1 cellular context compared by ENCODE assay signal in the genomic region with DNA sequence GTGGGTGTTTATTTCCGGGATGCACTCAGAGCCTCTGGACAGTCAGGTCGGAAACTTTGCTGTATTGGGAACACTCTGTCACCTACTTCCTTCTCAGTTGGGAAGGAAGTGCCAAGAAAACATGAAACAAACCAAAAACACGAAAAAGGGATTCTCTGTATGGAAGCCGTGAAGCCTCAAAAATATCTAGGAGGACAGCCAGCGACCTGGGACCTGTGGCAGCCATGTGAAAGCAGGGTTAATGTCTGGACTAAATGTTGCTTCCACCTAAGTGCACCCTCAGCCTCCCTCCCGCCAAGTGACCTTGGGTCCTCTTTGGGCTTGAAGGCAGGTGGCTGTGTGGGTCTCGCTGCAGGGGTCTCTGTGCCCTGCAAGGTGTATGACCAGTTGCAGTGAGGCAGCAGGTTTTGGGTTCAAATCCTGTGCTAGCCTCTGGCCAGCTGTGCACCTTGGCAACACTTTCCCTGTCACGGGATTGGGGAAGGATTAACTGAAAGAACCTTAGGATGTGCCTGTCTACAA.
TF ChIP-seq lines count a peak whose summit lies in the region.

No MANE protein-coding gene starts in this region.

TF ChIP-seq in K562, 482 proteins besides CTCF, POLR2A, EP300 and RAD21 (continued from another document):
- TF ChIP-seq SREBF1 (IDR thresholded peaks at IDR 0.05; ENCODE audit: borderline replicate concordance, low read depth, low read length) (0 out of 2 replicates have a peak, but pooled peaks have one; percentile 8), RREB1 (CRISPR knock-in tag; IDR thresholded peaks at IDR 0.05) (no peak), GTF2A2 (tag; IDR thresholded peaks at IDR 0.05) (no peak), RERE (CRISPR knock-in tag; IDR thresholded peaks at IDR 0.05; ENCODE audit: borderline replicate concordance) (no peak), HIVEP1 (CRISPR knock-in tag; IDR thresholded peaks at IDR 0.05) (no peak), ZBTB9 (CRISPR knock-in tag; IDR thresholded peaks at IDR 0.05) (no peak)
- TF ChIP-seq, protein P1, sequence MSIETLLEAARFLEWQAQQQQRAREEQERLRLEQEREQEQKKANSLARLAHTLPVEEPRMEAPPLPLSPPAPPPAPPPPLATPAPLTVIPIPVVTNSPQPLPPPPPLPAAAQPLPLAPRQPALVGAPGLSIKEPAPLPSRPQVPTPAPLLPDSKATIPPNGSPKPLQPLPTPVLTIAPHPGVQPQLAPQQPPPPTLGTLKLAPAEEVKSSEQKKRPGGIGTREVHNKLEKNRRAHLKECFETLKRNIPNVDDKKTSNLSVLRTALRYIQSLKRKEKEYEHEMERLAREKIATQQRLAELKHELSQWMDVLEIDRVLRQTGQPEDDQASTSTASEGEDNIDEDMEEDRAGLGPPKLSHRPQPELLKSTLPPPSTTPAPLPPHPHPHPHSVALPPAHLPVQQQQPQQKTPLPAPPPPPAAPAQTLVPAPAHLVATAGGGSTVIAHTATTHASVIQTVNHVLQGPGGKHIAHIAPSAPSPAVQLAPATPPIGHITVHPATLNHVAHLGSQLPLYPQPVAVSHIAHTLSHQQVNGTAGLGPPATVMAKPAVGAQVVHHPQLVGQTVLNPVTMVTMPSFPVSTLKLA (conservative IDR thresholded peaks at IDR 0.05) = no peak
- TF ChIP-seq, protein P2, sequence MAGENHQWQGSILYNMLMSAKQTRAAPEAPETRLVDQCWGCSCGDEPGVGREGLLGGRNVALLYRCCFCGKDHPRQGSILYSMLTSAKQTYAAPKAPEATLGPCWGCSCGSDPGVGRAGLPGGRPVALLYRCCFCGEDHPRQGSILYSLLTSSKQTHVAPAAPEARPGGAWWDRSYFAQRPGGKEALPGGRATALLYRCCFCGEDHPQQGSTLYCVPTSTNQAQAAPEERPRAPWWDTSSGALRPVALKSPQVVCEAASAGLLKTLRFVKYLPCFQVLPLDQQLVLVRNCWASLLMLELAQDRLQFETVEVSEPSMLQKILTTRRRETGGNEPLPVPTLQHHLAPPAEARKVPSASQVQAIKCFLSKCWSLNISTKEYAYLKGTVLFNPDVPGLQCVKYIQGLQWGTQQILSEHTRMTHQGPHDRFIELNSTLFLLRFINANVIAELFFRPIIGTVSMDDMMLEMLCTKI (IDR thresholded peaks at IDR 0.05; ENCODE audit: partially characterized antibody) = no peak
- TF ChIP-seq, protein P3, sequence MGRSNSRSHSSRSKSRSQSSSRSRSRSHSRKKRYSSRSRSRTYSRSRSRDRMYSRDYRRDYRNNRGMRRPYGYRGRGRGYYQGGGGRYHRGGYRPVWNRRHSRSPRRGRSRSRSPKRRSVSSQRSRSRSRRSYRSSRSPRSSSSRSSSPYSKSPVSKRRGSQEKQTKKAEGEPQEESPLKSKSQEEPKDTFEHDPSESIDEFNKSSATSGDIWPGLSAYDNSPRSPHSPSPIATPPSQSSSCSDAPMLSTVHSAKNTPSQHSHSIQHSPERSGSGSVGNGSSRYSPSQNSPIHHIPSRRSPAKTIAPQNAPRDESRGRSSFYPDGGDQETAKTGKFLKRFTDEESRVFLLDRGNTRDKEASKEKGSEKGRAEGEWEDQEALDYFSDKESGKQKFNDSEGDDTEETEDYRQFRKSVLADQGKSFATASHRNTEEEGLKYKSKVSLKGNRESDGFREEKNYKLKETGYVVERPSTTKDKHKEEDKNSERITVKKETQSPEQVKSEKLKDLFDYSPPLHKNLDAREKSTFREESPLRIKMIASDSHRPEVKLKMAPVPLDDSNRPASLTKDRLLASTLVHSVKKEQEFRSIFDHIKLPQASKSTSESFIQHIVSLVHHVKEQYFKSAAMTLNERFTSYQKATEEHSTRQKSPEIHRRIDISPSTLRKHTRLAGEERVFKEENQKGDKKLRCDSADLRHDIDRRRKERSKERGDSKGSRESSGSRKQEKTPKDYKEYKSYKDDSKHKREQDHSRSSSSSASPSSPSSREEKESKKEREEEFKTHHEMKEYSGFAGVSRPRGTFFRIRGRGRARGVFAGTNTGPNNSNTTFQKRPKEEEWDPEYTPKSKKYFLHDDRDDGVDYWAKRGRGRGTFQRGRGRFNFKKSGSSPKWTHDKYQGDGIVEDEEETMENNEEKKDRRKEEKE (IDR thresholded peaks at IDR 0.05; ENCODE audit: borderline replicate concordance in 1 of 2, control insufficient read depth in 1 of 2, low read depth in 2 of 2, low read length in 1 of 2) = no peak
